Comparison of ENCODE assay signal across 20 cellular contexts in the genomic region with DNA sequence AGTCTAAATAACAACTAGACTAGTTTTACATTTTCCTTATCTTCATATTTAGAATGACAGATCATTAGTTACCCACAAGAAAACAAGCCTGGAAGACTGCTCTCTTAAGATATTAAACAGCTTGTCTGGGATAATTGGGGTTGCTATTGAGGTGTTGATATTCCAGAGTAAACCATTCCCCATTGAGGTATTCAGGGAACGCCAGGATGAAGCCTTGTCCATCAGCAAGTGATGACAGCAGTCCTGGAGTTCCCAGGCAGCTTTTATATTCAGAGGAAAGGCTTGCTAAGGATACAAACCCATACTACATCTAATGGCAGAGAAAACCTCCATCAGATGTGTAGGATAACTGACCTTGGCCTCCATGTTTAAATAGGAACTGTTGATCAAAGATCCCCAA.
"Had no signal": no experiment of that assay in that cellular context is flagged by ENCODE, and none has a peak within 500 bp of the region (broad histone marks: within the 10 kb centered on the region; RNA-seq: fewer than 3 reads in every experiment).

No MANE protein-coding gene starts in this region.

- FAIRE-seq: HepG2 had no signal

- H3K27ac ChIP-seq: SJCRH30 had no signal

- H3K27me3 ChIP-seq: MG63, SJCRH30 had no signal

- H3K36me3 ChIP-seq: MG63, SJCRH30 had no signal

- H3K4me3 ChIP-seq: MG63, SJCRH30 had no signal

- DNase-seq: IMR-90, Karpas-422, KG1, MG63, NCI-H1092, NCI-H1105 treated with DMSO at 0.1 percent for 48 hours, NCI-H1417 treated with DMSO at 0.1 percent for 48 hours, NCI-H146, NCI-H1694 treated with DMSO at 0.1 percent for 48 hours, NCI-H1930, NCI-H2081, NCI-H2107, NCI-H2227 treated with DMSO at 0.1 percent for 48 hours, NCI-H510A, NCI-H524 treated with DMSO at 0.1 percent for 48 hours, NCI-H69, NCI-H774, SHP77 treated with DMSO at 0.1 percent for 48 hours, SJCRH30 had no signal

- H3K4me1 ChIP-seq: SJCRH30 had no signal

- H3K9me3 ChIP-seq: MG63, SJCRH30 had no signal
